ENCODE assay signal across 1 cellular context in the genomic region with DNA sequence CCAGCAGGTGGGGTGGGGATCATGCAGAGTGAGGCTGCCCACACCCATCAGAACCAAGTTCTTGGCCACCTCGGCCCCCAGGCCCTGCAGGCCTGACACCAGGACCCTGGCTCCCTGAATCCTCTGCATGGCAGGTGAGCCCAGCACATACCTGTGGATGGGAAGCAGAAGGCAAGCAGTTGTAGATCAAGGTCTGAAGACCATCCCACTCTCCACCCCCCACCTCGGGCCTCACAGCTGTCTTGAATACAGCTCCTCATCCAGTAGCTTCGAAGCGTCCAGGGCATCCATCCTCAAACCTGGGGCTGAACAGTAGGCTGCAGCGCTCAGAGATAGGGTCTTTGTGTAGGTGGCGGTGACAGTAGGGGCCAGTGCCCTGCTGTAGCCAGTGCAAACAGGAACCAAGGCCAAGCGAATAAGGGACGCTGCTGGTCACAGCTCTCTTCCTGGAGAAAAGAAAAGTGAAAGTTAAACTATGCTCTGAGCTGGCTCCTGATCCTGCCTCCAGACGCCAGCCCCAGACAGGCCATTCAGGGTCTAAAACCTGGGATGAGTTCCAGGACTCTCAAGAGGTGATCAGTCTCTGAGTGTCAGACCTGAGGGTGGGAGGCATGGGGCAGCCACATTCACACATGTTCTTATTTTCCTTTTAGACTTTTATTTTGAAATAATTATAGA.
A peak's percentile ranks its signal among the peaks of the same experiment; 100 is the strongest.
TF ChIP-seq lines count a peak whose summit lies in the region.

A gene with protein sequence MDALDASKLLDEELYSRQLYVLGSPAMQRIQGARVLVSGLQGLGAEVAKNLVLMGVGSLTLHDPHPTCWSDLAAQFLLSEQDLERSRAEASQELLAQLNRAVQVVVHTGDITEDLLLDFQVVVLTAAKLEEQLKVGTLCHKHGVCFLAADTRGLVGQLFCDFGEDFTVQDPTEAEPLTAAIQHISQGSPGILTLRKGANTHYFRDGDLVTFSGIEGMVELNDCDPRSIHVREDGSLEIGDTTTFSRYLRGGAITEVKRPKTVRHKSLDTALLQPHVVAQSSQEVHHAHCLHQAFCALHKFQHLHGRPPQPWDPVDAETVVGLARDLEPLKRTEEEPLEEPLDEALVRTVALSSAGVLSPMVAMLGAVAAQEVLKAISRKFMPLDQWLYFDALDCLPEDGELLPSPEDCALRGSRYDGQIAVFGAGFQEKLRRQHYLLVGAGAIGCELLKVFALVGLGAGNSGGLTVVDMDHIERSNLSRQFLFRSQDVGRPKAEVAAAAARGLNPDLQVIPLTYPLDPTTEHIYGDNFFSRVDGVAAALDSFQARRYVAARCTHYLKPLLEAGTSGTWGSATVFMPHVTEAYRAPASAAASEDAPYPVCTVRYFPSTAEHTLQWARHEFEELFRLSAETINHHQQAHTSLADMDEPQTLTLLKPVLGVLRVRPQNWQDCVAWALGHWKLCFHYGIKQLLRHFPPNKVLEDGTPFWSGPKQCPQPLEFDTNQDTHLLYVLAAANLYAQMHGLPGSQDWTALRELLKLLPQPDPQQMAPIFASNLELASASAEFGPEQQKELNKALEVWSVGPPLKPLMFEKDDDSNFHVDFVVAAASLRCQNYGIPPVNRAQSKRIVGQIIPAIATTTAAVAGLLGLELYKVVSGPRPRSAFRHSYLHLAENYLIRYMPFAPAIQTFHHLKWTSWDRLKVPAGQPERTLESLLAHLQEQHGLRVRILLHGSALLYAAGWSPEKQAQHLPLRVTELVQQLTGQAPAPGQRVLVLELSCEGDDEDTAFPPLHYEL (minus strand): TSS at position 457 of the 678 bp plus-strand sequence. CDS start 166 bp downstream, at position 291.

TF ChIP-seq in HepG2, 621 proteins besides CTCF, POLR2A, EP300 and RAD21 (continued from another document and continues in another):
- TF ChIP-seq ZNF563 (CRISPR knock-in tag; IDR thresholded peaks at IDR 0.05) (0 out of 2 replicates have a peak, but pooled peaks have one; percentile 44), YEATS2 (CRISPR knock-in tag; IDR thresholded peaks at IDR 0.05; ENCODE audit: borderline replicate concordance) (0 out of 2 replicates have a peak, but pooled peaks have one; percentile 15), ZNF232 (CRISPR knock-in tag; IDR thresholded peaks at IDR 0.05; ENCODE audit: borderline replicate concordance) (no peak), PPARG (CRISPR knock-in tag; conservative IDR thresholded peaks at IDR 0.05) (no peak; the same call in 1 of the 2 replicates), HES4 (CRISPR knock-in tag; IDR thresholded peaks at IDR 0.05; ENCODE audit: borderline replicate concordance) (peak; percentile 10; the same call in 1 of the 2 replicates), ZNF598 (CRISPR knock-in tag; IDR thresholded peaks at IDR 0.05; ENCODE audit: borderline replicate concordance) (peak; percentile 47; the same call in 1 of the 2 replicates), ZNF589 (CRISPR knock-in tag; conservative IDR thresholded peaks at IDR 0.05) (no peak), NFE2L2 (IDR thresholded peaks at IDR 0.05; ENCODE audit: low read length) (no peak), ZC3H13 (CRISPR knock-in tag; IDR thresholded peaks at IDR 0.05) (no peak), HOXA3 (CRISPR knock-in tag; IDR thresholded peaks at IDR 0.05) (peak; percentile 49; the same call in 1 of the 2 replicates), ZNF30 (CRISPR knock-in tag; IDR thresholded peaks at IDR 0.05) (no peak), SKI (IDR thresholded peaks at IDR 0.05; ENCODE audit: partially characterized antibody) (peak; percentile 38), GATAD1 (CRISPR knock-in tag; IDR thresholded peaks at IDR 0.05) (peak; percentile 37; the same call in 1 of the 2 replicates), HIVEP1 (CRISPR knock-in tag; IDR thresholded peaks at IDR 0.05) (no peak; the same call in 1 of the 2 replicates), ZNF496 (CRISPR knock-in tag; IDR thresholded peaks at IDR 0.05; ENCODE audit: insufficient replicate concordance) (no peak), NFIB (CRISPR knock-in tag; IDR thresholded peaks at IDR 0.05; ENCODE audit: borderline replicate concordance) (no peak), CCAR2 (optimal IDR thresholded peaks at IDR 0.05; ENCODE audit: low read depth, low read length) (no peak), TEAD2 (CRISPR knock-in tag; IDR thresholded peaks at IDR 0.05) (no peak), IKZF4 (CRISPR knock-in tag; IDR thresholded peaks at IDR 0.05; ENCODE audit: borderline replicate concordance, low read depth, not compliant biosample characterization) (no peak), ZFYVE20 (CRISPR knock-in tag; IDR thresholded peaks at IDR 0.05; ENCODE audit: borderline replicate concordance, low read depth) (no peak), TOPORS (CRISPR knock-in tag; IDR thresholded peaks at IDR 0.05) (no peak), ZEB1 (IDR thresholded peaks at IDR 0.05; ENCODE audit: insufficient replicate concordance, low read depth) (no peak), ASH2L (IDR thresholded peaks at IDR 0.05; ENCODE audit: insufficient read length, low read depth, low read length) (peak; percentile 39), SP4 (CRISPR knock-in tag; IDR thresholded peaks at IDR 0.05) (no peak), ZNF562 (CRISPR knock-in tag; IDR thresholded peaks at IDR 0.05; ENCODE audit: borderline replicate concordance) (no peak), KDM3A (CRISPR knock-in tag; IDR thresholded peaks at IDR 0.05; ENCODE audit: low read depth) (no peak), GABPA (IDR thresholded peaks at IDR 0.05; ENCODE audit: low read depth, low read length) (no peak), GABPA (CRISPR knock-in tag; IDR thresholded peaks at IDR 0.05; ENCODE audit: low read depth) (peak; percentile 42), GATAD2A (CRISPR knock-in tag; IDR thresholded peaks at IDR 0.05) (peak; percentile 31; the same call in 1 of the 2 replicates), SCMH1 (CRISPR knock-in tag; IDR thresholded peaks at IDR 0.05; ENCODE audit: borderline replicate concordance) (no peak), NFKB2 (CRISPR knock-in tag; IDR thresholded peaks at IDR 0.05; ENCODE audit: borderline replicate concordance) (peak; percentile 60; the same call in 1 of the 2 replicates), KMT2B (CRISPR knock-in tag; IDR thresholded peaks at IDR 0.05) (peak; percentile 67; the same call in 1 of the 2 replicates), ZNF367 (CRISPR knock-in tag; IDR thresholded peaks at IDR 0.05; ENCODE audit: borderline replicate concordance) (no peak), ZNF136 (CRISPR knock-in tag; IDR thresholded peaks at IDR 0.05; ENCODE audit: low read depth) (no peak)
- TF ChIP-seq, protein P1, sequence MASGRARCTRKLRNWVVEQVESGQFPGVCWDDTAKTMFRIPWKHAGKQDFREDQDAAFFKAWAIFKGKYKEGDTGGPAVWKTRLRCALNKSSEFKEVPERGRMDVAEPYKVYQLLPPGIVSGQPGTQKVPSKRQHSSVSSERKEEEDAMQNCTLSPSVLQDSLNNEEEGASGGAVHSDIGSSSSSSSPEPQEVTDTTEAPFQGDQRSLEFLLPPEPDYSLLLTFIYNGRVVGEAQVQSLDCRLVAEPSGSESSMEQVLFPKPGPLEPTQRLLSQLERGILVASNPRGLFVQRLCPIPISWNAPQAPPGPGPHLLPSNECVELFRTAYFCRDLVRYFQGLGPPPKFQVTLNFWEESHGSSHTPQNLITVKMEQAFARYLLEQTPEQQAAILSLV (CRISPR knock-in tag; IDR thresholded peaks at IDR 0.05; ENCODE audit: borderline replicate concordance): no peak
- TF ChIP-seq, protein P2, sequence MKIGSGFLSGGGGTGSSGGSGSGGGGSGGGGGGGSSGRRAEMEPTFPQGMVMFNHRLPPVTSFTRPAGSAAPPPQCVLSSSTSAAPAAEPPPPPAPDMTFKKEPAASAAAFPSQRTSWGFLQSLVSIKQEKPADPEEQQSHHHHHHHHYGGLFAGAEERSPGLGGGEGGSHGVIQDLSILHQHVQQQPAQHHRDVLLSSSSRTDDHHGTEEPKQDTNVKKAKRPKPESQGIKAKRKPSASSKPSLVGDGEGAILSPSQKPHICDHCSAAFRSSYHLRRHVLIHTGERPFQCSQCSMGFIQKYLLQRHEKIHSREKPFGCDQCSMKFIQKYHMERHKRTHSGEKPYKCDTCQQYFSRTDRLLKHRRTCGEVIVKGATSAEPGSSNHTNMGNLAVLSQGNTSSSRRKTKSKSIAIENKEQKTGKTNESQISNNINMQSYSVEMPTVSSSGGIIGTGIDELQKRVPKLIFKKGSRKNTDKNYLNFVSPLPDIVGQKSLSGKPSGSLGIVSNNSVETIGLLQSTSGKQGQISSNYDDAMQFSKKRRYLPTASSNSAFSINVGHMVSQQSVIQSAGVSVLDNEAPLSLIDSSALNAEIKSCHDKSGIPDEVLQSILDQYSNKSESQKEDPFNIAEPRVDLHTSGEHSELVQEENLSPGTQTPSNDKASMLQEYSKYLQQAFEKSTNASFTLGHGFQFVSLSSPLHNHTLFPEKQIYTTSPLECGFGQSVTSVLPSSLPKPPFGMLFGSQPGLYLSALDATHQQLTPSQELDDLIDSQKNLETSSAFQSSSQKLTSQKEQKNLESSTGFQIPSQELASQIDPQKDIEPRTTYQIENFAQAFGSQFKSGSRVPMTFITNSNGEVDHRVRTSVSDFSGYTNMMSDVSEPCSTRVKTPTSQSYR (CRISPR knock-in tag; IDR thresholded peaks at IDR 0.05; ENCODE audit: borderline replicate concordance): no peak; the same call in 1 of the 2 replicates
- TF ChIP-seq, protein P3, sequence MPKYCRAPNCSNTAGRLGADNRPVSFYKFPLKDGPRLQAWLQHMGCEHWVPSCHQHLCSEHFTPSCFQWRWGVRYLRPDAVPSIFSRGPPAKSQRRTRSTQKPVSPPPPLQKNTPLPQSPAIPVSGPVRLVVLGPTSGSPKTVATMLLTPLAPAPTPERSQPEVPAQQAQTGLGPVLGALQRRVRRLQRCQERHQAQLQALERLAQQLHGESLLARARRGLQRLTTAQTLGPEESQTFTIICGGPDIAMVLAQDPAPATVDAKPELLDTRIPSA (CRISPR knock-in tag; IDR thresholded peaks at IDR 0.05; ENCODE audit: borderline replicate concordance): no peak
- TF ChIP-seq, protein P4, sequence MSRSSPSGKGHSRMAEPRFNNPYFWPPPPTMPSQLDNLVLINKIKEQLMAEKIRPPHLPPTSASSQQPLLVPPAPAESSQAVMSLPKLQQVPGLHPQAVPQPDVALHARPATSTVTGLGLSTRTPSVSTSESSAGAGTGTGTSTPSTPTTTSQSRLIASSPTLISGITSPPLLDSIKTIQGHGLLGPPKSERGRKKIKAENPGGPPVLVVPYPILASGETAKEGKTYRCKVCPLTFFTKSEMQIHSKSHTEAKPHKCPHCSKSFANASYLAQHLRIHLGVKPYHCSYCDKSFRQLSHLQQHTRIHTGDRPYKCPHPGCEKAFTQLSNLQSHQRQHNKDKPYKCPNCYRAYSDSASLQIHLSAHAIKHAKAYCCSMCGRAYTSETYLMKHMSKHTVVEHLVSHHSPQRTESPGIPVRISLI (CRISPR knock-in tag; IDR thresholded peaks at IDR 0.05; ENCODE audit: borderline replicate concordance): no peak
- TF ChIP-seq, protein P5, sequence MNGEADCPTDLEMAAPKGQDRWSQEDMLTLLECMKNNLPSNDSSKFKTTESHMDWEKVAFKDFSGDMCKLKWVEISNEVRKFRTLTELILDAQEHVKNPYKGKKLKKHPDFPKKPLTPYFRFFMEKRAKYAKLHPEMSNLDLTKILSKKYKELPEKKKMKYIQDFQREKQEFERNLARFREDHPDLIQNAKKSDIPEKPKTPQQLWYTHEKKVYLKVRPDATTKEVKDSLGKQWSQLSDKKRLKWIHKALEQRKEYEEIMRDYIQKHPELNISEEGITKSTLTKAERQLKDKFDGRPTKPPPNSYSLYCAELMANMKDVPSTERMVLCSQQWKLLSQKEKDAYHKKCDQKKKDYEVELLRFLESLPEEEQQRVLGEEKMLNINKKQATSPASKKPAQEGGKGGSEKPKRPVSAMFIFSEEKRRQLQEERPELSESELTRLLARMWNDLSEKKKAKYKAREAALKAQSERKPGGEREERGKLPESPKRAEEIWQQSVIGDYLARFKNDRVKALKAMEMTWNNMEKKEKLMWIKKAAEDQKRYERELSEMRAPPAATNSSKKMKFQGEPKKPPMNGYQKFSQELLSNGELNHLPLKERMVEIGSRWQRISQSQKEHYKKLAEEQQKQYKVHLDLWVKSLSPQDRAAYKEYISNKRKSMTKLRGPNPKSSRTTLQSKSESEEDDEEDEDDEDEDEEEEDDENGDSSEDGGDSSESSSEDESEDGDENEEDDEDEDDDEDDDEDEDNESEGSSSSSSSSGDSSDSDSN (CRISPR knock-in tag; IDR thresholded peaks at IDR 0.05): no peak
- TF ChIP-seq, protein P6, sequence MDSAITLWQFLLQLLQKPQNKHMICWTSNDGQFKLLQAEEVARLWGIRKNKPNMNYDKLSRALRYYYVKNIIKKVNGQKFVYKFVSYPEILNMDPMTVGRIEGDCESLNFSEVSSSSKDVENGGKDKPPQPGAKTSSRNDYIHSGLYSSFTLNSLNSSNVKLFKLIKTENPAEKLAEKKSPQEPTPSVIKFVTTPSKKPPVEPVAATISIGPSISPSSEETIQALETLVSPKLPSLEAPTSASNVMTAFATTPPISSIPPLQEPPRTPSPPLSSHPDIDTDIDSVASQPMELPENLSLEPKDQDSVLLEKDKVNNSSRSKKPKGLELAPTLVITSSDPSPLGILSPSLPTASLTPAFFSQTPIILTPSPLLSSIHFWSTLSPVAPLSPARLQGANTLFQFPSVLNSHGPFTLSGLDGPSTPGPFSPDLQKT (CRISPR knock-in tag; IDR thresholded peaks at IDR 0.05; ENCODE audit: borderline replicate concordance): no peak
- TF ChIP-seq, protein P7, sequence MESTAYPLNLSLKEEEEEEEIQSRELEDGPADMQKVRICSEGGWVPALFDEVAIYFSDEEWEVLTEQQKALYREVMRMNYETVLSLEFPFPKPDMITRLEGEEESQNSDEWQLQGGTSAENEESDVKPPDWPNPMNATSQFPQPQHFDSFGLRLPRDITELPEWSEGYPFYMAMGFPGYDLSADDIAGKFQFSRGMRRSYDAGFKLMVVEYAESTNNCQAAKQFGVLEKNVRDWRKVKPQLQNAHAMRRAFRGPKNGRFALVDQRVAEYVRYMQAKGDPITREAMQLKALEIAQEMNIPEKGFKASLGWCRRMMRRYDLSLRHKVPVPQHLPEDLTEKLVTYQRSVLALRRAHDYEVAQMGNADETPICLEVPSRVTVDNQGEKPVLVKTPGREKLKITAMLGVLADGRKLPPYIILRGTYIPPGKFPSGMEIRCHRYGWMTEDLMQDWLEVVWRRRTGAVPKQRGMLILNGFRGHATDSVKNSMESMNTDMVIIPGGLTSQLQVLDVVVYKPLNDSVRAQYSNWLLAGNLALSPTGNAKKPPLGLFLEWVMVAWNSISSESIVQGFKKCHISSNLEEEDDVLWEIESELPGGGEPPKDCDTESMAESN (CRISPR knock-in tag; conservative IDR thresholded peaks at IDR 0.05): no peak; the same call in 1 of the 2 replicates
- TF ChIP-seq, protein P8, sequence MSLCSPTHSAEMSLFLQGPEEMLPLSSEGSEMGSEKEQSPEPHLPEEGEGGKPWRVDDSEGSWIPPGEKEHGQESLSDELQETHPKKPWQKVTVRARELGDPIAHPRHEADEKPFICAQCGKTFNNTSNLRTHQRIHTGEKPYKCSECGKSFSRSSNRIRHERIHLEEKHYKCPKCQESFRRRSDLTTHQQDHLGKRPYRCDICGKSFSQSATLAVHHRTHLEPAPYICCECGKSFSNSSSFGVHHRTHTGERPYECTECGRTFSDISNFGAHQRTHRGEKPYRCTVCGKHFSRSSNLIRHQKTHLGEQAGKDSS (CRISPR knock-in tag; IDR thresholded peaks at IDR 0.05; ENCODE audit: borderline replicate concordance, low read depth): no peak
- TF ChIP-seq, protein P9, sequence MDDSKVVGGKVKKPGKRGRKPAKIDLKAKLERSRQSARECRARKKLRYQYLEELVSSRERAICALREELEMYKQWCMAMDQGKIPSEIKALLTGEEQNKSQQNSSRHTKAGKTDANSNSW (CRISPR knock-in tag; IDR thresholded peaks at IDR 0.05; ENCODE audit: borderline replicate concordance): no peak
